ENCODE assay signal across 33 cellular contexts in genomic region chr20:17701826-17702225, GRCh38. TPM values are rescaled to one million over a fixed set of nuclear protein-coding genes. Genes with fewer than 3 reads are reported as not detected.
"Had no signal": no experiment of that assay in that cellular context is flagged by ENCODE, and none has a peak within 500 bp of the region (broad histone marks: within the 10 kb centered on the region; RNA-seq: fewer than 3 reads in every experiment).

No MANE protein-coding gene starts in this region.

- H3K27ac ChIP-seq: stomach, suprapubic skin, testis, thoracic aorta, thyroid gland, tibial artery, tibial nerve, transverse colon, upper lobe of left lung, upper lobe of right lung, uterus, vagina had no signal

- H3K9me3 Mint-ChIP-seq: stimulated activated effector memory CD8-positive, alpha-beta T cell treated with anti-CD3 and anti-CD28 coated beads, Interleukin-12 subunit alpha, Interleukin-12 subunit beta, amount 100 ng/mL, for 72 hours; stimulated activated naive CD8-positive, alpha-beta T cell treated with anti-CD3 and anti-CD28 coated beads, Interleukin-15, amount 100 ng/mL, for 72 hours had no signal

- H3K36me3 Mint-ChIP-seq: stimulated activated effector memory CD8-positive, alpha-beta T cell treated with anti-CD3 and anti-CD28 coated beads, Interleukin-12 subunit alpha, Interleukin-12 subunit beta, amount 100 ng/mL, for 72 hours; stimulated activated memory B cell treated with anti-CD40 and anti-IgM and Interleukin-4, amounts not matched to agents 10 μg/mL and 1 μg/mL and 100 μg/mL, for 72 hours; type B pancreatic cell had no signal

- H3K27me3 Mint-ChIP-seq: stimulated activated memory B cell treated with anti-CD40 and anti-IgM and Interleukin-4, amounts not matched to agents 10 μg/mL and 1 μg/mL and 100 μg/mL, for 72 hours; stimulated activated naive CD8-positive, alpha-beta T cell treated with anti-CD3 and anti-CD28 coated beads, Interleukin-15, amount 100 ng/mL, for 72 hours; stimulated activated naive CD8-positive, alpha-beta T cell treated with anti-CD3 and anti-CD28 coated beads, Interleukin-15, Interleukin-2, amounts not matched to agents 100 ng/mL and 50 ng/mL, for 24 hours; type B pancreatic cell had no signal

- H3K27me3 ChIP-seq: stomach, suprapubic skin, testis, thyroid gland, tibial artery, tibial nerve, transverse colon, upper lobe of left lung, upper lobe of right lung, uterus, vagina had no signal

- FAIRE-seq: urothelium cell line had no signal

- DNase-seq: stimulated activated CD4-positive, alpha-beta T cell treated with anti-CD3 and anti-CD28 coated beads, Interleukin-2, amount 100 ng/mL, for 48 hours; stimulated activated CD4-positive, alpha-beta T cell treated with anti-CD3 and anti-CD28 coated beads, Interleukin-4, amount 100 ng/mL, for 1 hour; stimulated activated CD4-positive, alpha-beta T cell treated with anti-CD3 and anti-CD28 coated beads, Interleukin-4, amount 100 ng/mL, for 24 hours; stimulated activated CD4-positive, alpha-beta T cell treated with anti-CD3 and anti-CD28 coated beads, Interleukin-4, amount 100 ng/mL, for 4 hours; stimulated activated CD8-positive, alpha-beta memory T cell treated with anti-CD3 and anti-CD28 coated beads, Interleukin-4, amount 100 ng/mL, for 48 hours; stimulated activated naive B cell treated with anti-CD40 and anti-IgM and Interleukin-4, amounts not matched to agents 10 μg/mL and 1 μg/mL and 100 μg/mL, for 72 hours; stimulated activated naive CD4-positive, alpha-beta T cell; stimulated activated naive CD4-positive, alpha-beta T cell treated with Interleukin-2 at 50 U/mL for 16 hours; stimulated activated naive CD8-positive, alpha-beta T cell treated with anti-CD3 and anti-CD28 coated beads, Interleukin-15, amount 100 ng/mL, for 72 hours; stimulated activated naive CD8-positive, alpha-beta T cell treated with anti-CD3 and anti-CD28 coated beads, Interleukin-15, Interleukin-2, amounts not matched to agents 100 U/mL and 50 U/mL, for 24 hours; stomach; substantia nigra; testis; thyroid gland; transverse colon; trophoblast cell; upper lobe of left lung; upper lobe of right lung; uterus had no signal

- H3K36me3 ChIP-seq: stomach, suprapubic skin, thoracic aorta, thyroid gland, tibial artery, tibial nerve, transverse colon, upper lobe of left lung, upper lobe of right lung, uterus, vagina had no signal

- H3K4me1 Mint-ChIP-seq: stimulated activated effector memory CD8-positive, alpha-beta T cell treated with anti-CD3 and anti-CD28 coated beads, Interleukin-12 subunit alpha, Interleukin-12 subunit beta, amount 100 ng/mL, for 72 hours; stimulated activated memory B cell treated with anti-CD40 and anti-IgM and Interleukin-4, amounts not matched to agents 10 μg/mL and 1 μg/mL and 100 μg/mL, for 72 hours; stimulated activated naive B cell treated with anti-CD40 and anti-IgM and Interleukin-4, amounts not matched to agents 10 μg/mL and 1 μg/mL and 100 μg/mL, for 72 hours; stimulated activated naive CD8-positive, alpha-beta T cell treated with anti-CD3 and anti-CD28 coated beads, Interleukin-15, amount 100 ng/mL, for 72 hours had no signal

- H3K4me1 ChIP-seq: suprapubic skin, testis, tibial artery, tibial nerve, transverse colon, upper lobe of left lung, upper lobe of right lung, uterus, vagina had no signal

- H3K4me3 ChIP-seq: stomach, suprapubic skin, testis, thoracic aorta, thyroid gland, tibial artery, tibial nerve, transverse colon, upper lobe of left lung, upper lobe of right lung, uterus, vagina had no signal

- ATAC-seq: stimulated activated effector memory CD8-positive, alpha-beta T cell treated with anti-CD3 and anti-CD28 coated beads, Interleukin-12 subunit alpha, Interleukin-12 subunit beta, amount 100 ng/mL, for 72 hours; stimulated activated memory B cell treated with anti-CD40 and anti-IgM and Interleukin-4, amounts not matched to agents 10 μg/mL and 1 μg/mL and 100 μg/mL, for 72 hours; stimulated activated naive B cell treated with anti-CD40 and anti-IgM and Interleukin-4, amounts not matched to agents 10 μg/mL and 1 μg/mL and 100 μg/mL, for 72 hours; stimulated activated naive CD8-positive, alpha-beta T cell treated with anti-CD3 and anti-CD28 coated beads, Interleukin-15, amount 100 ng/mL, for 72 hours; stimulated activated naive CD8-positive, alpha-beta T cell treated with anti-CD3 and anti-CD28 coated beads, Interleukin-15, Interleukin-2, amounts not matched to agents 100 U/mL and 50 U/mL, for 24 hours; upper lobe of right lung had no signal

- H3K9me3 ChIP-seq: stomach, suprapubic skin, testis, thoracic aorta, thyroid gland, tibial artery, tibial nerve, transverse colon, upper lobe of left lung, upper lobe of right lung, uterus, vagina had no signal

- H3K4me3 Mint-ChIP-seq: stimulated activated effector memory CD8-positive, alpha-beta T cell treated with anti-CD3 and anti-CD28 coated beads, Interleukin-12 subunit alpha, Interleukin-12 subunit beta, amount 100 ng/mL, for 72 hours; stimulated activated memory B cell treated with anti-CD40 and anti-IgM and Interleukin-4, amounts not matched to agents 10 μg/mL and 1 μg/mL and 100 μg/mL, for 72 hours; stimulated activated naive B cell treated with anti-CD40 and anti-IgM and Interleukin-4, amounts not matched to agents 10 μg/mL and 1 μg/mL and 100 μg/mL, for 72 hours; stimulated activated naive CD8-positive, alpha-beta T cell treated with anti-CD3 and anti-CD28 coated beads, Interleukin-15, amount 100 ng/mL, for 72 hours; stimulated activated naive CD8-positive, alpha-beta T cell treated with anti-CD3 and anti-CD28 coated beads, Interleukin-15, Interleukin-2, amounts not matched to agents 100 ng/mL and 50 ng/mL, for 24 hours; type B pancreatic cell had no signal

- H3K27ac Mint-ChIP-seq: stimulated activated effector memory CD8-positive, alpha-beta T cell treated with anti-CD3 and anti-CD28 coated beads, Interleukin-12 subunit alpha, Interleukin-12 subunit beta, amount 100 ng/mL, for 72 hours; stimulated activated memory B cell treated with anti-CD40 and anti-IgM and Interleukin-4, amounts not matched to agents 10 μg/mL and 1 μg/mL and 100 μg/mL, for 72 hours; stimulated activated naive B cell treated with anti-CD40 and anti-IgM and Interleukin-4, amounts not matched to agents 10 μg/mL and 1 μg/mL and 100 μg/mL, for 72 hours; stimulated activated naive CD8-positive, alpha-beta T cell treated with anti-CD3 and anti-CD28 coated beads, Interleukin-15, amount 100 ng/mL, for 72 hours; stimulated activated naive CD8-positive, alpha-beta T cell treated with anti-CD3 and anti-CD28 coated beads, Interleukin-15, Interleukin-2, amounts not matched to agents 100 ng/mL and 50 ng/mL, for 24 hours; type B pancreatic cell had no signal

RNA-seq across cellular contexts. Expression of gene BANF2, which starts 2.1 kb away (rescaled TPM):
- total RNA-seq: stomach, subcutaneous adipose tissue, suprapubic skin, temporal lobe, thoracic aorta, tibial nerve, transverse colon, upper lobe of left lung, upper lobe of right lung, ureter, urinary bladder, uterus, vagina had no signal
